In the genomic region with DNA sequence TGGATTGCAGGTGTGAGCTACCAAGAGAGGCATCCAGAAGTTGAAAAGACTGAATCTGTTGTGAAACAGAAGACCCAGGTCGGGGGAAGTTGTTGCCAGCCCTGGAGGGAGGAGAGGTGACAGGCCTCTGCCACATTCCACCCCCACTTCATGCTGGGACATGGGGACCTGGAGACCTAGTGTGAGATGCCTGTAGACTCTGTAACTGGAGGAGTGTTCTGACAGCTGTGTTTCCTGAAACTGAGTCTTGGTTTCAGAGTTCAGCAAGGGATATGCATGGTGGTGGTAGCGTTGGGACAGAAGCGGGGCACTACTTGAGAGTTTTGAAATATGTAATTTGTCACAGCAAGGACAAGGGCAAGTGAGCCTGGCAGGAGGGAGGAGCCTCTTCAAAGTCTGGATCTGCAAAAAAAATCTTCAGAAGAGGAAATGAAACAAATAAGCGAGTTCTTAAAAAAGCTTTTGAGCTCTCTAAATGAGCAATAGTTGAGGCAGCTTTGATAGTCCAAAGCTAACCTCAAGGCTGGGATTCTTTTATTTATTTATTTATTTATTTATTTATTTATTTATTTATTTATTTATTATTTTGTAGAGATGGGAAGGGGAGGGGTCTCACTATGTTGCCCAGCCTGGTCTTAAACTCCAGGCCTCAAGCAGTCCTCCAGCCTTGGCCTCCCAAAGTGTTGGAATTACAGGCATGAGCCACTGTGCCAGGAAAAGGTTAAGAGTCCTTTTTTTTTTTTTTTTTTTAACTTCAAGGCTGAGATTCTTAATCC, we compare ENCODE assay signal across 1 cellular context.
TF ChIP-seq lines count a peak whose summit lies in the region.

No MANE protein-coding gene starts in this region.

TF ChIP-seq in GM12878, 131 proteins besides CTCF, POLR2A, EP300 and RAD21 (continued from another document and continues in another):
- TF ChIP-seq HCFC1 (IDR thresholded peaks at IDR 0.05; ENCODE audit: low read length) (no peak), ATF3 (IDR thresholded peaks at IDR 0.05; ENCODE audit: borderline replicate concordance, extremely low read depth, low read depth, low read length) (no peak), ATF2 (IDR thresholded peaks at IDR 0.05; ENCODE audit: low read length) (peak; percentile 80), TAF1 (IDR thresholded peaks at IDR 0.05; ENCODE audit: borderline replicate concordance, low read depth, low read length) (0 out of 2 replicates have a peak, but pooled peaks have one; percentile 40), CBFB (IDR thresholded peaks at IDR 0.05; ENCODE audit: low read depth) (peak; percentile 67; the same call in 1 of the 2 replicates), TBL1XR1 (IDR thresholded peaks at IDR 0.05; ENCODE audit: low read depth, low read length) (peak; percentile 68; the same call in 1 of the 2 replicates), BCL11A (IDR thresholded peaks at IDR 0.05; ENCODE audit: low read depth, low read length) (peak; percentile 69), BHLHE40 (IDR thresholded peaks at IDR 0.05; ENCODE audit: borderline replicate concordance in 1 of 2, low read depth in 2 of 2, low read length in 1 of 2) (peak; percentile 26 to 65; a peak in 2 of 4 replicates), SMC3 (IDR thresholded peaks at IDR 0.05; ENCODE audit: borderline replicate concordance, low read length) (peak; percentile 41; the same call in 1 of the 2 replicates), SPI1 (IDR thresholded peaks at IDR 0.05; ENCODE audit: borderline replicate concordance, insufficient read depth, low read depth, low read length) (peak; percentile 93), GATAD2B (conservative IDR thresholded peaks at IDR 0.05; ENCODE audit: low read depth) (no peak; the same call in 1 of the 2 replicates), POU2F2 (IDR thresholded peaks at IDR 0.05; ENCODE audit: borderline replicate concordance, low read depth, low read length) (peak; percentile 92), NBN (IDR thresholded peaks at IDR 0.05) (peak; percentile 79), ZNF207 (IDR thresholded peaks at IDR 0.05; ENCODE audit: borderline replicate concordance) (no peak), BCLAF1 (IDR thresholded peaks at IDR 0.05) (no peak), CHD4 (IDR thresholded peaks at IDR 0.05) (no peak), JUNB (IDR thresholded peaks at IDR 0.05) (peak; percentile 91), ZBTB40 (IDR thresholded peaks at IDR 0.05; ENCODE audit: borderline replicate concordance) (no peak), RFX5 (IDR thresholded peaks at IDR 0.05; ENCODE audit: low read depth, low read length) (no peak), BRCA1 (IDR thresholded peaks at IDR 0.05; ENCODE audit: low read depth, low read length) (no peak), MAX (IDR thresholded peaks at IDR 0.05; ENCODE audit: low read depth, low read length) (no peak), PKNOX1 (IDR thresholded peaks at IDR 0.05) (peak; percentile 85), DPF2 (IDR thresholded peaks at IDR 0.05) (0 out of 2 replicates have a peak, but pooled peaks have one; percentile 82), RUNX3 (IDR thresholded peaks at IDR 0.05; ENCODE audit: low read length) (no peak; the same call in none of the 2 replicates), PAX8 (IDR thresholded peaks at IDR 0.05) (no peak), STAT1 (conservative IDR thresholded peaks at IDR 0.05) (no peak)
- TF ChIP-seq, protein P1, sequence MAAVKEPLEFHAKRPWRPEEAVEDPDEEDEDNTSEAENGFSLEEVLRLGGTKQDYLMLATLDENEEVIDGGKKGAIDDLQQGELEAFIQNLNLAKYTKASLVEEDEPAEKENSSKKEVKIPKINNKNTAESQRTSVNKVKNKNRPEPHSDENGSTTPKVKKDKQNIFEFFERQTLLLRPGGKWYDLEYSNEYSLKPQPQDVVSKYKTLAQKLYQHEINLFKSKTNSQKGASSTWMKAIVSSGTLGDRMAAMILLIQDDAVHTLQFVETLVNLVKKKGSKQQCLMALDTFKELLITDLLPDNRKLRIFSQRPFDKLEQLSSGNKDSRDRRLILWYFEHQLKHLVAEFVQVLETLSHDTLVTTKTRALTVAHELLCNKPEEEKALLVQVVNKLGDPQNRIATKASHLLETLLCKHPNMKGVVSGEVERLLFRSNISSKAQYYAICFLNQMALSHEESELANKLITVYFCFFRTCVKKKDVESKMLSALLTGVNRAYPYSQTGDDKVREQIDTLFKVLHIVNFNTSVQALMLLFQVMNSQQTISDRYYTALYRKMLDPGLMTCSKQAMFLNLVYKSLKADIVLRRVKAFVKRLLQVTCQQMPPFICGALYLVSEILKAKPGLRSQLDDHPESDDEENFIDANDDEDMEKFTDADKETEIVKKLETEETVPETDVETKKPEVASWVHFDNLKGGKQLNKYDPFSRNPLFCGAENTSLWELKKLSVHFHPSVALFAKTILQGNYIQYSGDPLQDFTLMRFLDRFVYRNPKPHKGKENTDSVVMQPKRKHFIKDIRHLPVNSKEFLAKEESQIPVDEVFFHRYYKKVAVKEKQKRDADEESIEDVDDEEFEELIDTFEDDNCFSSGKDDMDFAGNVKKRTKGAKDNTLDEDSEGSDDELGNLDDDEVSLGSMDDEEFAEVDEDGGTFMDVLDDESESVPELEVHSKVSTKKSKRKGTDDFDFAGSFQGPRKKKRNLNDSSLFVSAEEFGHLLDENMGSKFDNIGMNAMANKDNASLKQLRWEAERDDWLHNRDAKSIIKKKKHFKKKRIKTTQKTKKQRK (IDR thresholded peaks at IDR 0.05; ENCODE audit: low read depth, low read length) = no peak
- TF ChIP-seq, protein P2, sequence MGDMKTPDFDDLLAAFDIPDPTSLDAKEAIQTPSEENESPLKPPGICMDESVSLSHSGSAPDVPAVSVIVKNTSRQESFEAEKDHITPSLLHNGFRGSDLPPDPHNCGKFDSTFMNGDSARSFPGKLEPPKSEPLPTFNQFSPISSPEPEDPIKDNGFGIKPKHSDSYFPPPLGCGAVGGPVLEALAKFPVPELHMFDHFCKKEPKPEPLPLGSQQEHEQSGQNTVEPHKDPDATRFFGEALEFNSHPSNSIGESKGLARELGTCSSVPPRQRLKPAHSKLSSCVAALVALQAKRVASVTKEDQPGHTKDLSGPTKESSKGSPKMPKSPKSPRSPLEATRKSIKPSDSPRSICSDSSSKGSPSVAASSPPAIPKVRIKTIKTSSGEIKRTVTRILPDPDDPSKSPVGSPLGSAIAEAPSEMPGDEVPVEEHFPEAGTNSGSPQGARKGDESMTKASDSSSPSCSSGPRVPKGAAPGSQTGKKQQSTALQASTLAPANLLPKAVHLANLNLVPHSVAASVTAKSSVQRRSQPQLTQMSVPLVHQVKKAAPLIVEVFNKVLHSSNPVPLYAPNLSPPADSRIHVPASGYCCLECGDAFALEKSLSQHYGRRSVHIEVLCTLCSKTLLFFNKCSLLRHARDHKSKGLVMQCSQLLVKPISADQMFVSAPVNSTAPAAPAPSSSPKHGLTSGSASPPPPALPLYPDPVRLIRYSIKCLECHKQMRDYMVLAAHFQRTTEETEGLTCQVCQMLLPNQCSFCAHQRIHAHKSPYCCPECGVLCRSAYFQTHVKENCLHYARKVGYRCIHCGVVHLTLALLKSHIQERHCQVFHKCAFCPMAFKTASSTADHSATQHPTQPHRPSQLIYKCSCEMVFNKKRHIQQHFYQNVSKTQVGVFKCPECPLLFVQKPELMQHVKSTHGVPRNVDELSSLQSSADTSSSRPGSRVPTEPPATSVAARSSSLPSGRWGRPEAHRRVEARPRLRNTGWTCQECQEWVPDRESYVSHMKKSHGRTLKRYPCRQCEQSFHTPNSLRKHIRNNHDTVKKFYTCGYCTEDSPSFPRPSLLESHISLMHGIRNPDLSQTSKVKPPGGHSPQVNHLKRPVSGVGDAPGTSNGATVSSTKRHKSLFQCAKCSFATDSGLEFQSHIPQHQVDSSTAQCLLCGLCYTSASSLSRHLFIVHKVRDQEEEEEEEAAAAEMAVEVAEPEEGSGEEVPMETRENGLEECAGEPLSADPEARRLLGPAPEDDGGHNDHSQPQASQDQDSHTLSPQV (IDR thresholded peaks at IDR 0.05) = no peak
- TF ChIP-seq, protein P3, sequence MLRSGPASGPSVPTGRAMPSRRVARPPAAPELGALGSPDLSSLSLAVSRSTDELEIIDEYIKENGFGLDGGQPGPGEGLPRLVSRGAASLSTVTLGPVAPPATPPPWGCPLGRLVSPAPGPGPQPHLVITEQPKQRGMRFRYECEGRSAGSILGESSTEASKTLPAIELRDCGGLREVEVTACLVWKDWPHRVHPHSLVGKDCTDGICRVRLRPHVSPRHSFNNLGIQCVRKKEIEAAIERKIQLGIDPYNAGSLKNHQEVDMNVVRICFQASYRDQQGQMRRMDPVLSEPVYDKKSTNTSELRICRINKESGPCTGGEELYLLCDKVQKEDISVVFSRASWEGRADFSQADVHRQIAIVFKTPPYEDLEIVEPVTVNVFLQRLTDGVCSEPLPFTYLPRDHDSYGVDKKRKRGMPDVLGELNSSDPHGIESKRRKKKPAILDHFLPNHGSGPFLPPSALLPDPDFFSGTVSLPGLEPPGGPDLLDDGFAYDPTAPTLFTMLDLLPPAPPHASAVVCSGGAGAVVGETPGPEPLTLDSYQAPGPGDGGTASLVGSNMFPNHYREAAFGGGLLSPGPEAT (IDR thresholded peaks at IDR 0.05; ENCODE audit: low read depth) = peak; percentile 71; the same call in 1 of the 2 replicates
